ENCODE assay signal across 1 cellular context in the genomic region with DNA sequence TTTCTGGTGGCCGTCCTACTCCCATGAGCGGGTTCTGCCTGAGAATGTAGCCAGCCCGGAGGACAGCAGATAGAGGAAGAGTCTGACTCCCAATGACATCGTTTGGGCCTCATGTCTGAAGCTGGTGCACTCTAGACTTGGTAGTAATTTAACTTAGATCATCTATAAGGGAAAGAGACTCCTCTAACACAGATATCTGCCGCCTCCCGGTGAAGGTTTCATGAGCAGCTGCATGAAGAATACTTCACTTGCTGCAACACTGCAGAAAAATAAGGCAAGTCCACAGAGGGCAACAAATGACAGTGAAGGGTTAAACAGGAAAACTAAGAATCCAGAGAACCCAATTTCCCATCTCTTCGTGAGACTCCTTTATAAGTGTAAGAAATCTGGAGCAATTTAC.
TF ChIP-seq lines count a peak whose summit lies in the region.

No MANE protein-coding gene starts in this region.

TF ChIP-seq in IMR-90, 13 proteins besides CTCF, POLR2A, EP300 and RAD21:
- TF ChIP-seq RCOR1 (IDR thresholded peaks at IDR 0.05; ENCODE audit: insufficient replicate concordance, low read length) (no peak), MAFK (IDR thresholded peaks at IDR 0.05; ENCODE audit: low read depth, low read length) (no peak), MXI1 (IDR thresholded peaks at IDR 0.05; ENCODE audit: borderline replicate concordance, low read depth, low read length) (no peak), FOS (IDR thresholded peaks at IDR 0.05; ENCODE audit: low read depth, low read length) (no peak), SMC3 (IDR thresholded peaks at IDR 0.05; ENCODE audit: low read depth, low read length) (no peak), BHLHE40 (IDR thresholded peaks at IDR 0.05; ENCODE audit: low read depth, low read length) (no peak), CHD1 (IDR thresholded peaks at IDR 0.05; ENCODE audit: low read depth, low read length) (no peak), MAZ (IDR thresholded peaks at IDR 0.05; ENCODE audit: borderline replicate concordance, low read depth, low read length) (no peak), RFX5 (IDR thresholded peaks at IDR 0.05; ENCODE audit: low read depth, low read length) (no peak), CEBPB (IDR thresholded peaks at IDR 0.05; ENCODE audit: low read depth, low read length) (no peak)
- TF ChIP-seq, protein P1, sequence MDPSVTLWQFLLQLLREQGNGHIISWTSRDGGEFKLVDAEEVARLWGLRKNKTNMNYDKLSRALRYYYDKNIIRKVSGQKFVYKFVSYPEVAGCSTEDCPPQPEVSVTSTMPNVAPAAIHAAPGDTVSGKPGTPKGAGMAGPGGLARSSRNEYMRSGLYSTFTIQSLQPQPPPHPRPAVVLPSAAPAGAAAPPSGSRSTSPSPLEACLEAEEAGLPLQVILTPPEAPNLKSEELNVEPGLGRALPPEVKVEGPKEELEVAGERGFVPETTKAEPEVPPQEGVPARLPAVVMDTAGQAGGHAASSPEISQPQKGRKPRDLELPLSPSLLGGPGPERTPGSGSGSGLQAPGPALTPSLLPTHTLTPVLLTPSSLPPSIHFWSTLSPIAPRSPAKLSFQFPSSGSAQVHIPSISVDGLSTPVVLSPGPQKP (IDR thresholded peaks at IDR 0.05; ENCODE audit: borderline replicate concordance, low read depth, low read length) = no peak
- TF ChIP-seq, protein P2, sequence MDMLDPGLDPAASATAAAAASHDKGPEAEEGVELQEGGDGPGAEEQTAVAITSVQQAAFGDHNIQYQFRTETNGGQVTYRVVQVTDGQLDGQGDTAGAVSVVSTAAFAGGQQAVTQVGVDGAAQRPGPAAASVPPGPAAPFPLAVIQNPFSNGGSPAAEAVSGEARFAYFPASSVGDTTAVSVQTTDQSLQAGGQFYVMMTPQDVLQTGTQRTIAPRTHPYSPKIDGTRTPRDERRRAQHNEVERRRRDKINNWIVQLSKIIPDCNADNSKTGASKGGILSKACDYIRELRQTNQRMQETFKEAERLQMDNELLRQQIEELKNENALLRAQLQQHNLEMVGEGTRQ (IDR thresholded peaks at IDR 0.05; ENCODE audit: low read depth, low read length) = no peak
